ENCODE assay signal across 25 cellular contexts in the genomic region with DNA sequence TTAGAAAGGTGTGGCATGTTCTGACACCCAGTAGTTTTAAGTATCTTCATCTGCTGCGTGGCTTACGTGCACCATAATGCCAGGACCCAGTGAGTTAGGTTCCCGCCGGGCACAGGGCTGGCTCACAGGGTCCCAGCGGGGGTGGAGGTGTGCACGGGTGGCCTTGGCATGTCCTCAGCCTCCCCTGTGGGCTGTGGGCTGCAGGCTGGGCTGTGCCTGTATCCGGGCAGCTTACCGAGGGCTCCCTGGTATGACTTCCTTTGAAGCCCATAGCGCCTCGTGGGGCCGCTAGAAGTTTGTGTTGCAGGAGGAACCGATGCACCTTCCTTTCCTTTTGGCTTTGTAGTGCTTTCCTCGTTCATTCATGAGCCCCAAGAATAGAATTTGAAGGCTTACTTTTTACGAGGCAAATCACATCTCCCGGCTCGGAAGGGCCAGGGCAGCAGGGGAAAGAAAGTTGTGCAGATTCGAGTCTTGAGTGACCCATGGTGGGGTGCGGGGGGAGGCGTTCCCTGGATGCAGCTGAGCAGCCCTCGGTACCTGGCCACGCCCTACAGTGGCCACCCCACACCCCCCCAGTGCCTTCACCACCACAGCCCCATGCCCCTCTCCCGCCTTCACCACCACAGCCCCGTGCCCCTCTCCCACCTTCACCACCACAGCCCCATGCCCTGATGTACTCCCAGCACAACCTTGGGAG.
"Had no signal": no experiment of that assay in that cellular context is flagged by ENCODE, and none has a peak within 500 bp of the region (broad histone marks: within the 10 kb centered on the region; RNA-seq: fewer than 3 reads in every experiment).

No MANE protein-coding gene starts in this region.

- H3K27ac Mint-ChIP-seq: activated CD4-positive, alpha-beta memory T cell treated with anti-CD3 and anti-CD28 coated beads for 36 hours; activated naive CD4-positive, alpha-beta T cell treated with anti-CD3 and anti-CD28 coated beads, Interleukin-2, amount 50 U/mL, for 24 hours; activated T-cell treated with anti-CD3 and anti-CD28 coated beads, Interleukin-2, amount 50 U/mL, for 72 hours; immature natural killer cell; nephron; stimulated activated naive CD8-positive, alpha-beta T cell treated with anti-CD3 and anti-CD28 coated beads, Interleukin-15, amount 100 ng/mL, for 72 hours had no signal

- H3K4me2 ChIP-seq: hepatocyte had no signal

- FAIRE-seq: endothelial cell of umbilical vein, frontal cortex had no signal

- H2AFZ ChIP-seq: hepatocyte, parathyroid adenoma had no signal

- H3K36me3 Mint-ChIP-seq: activated CD4-positive, alpha-beta memory T cell treated with anti-CD3 and anti-CD28 coated beads for 36 hours; brain; immature natural killer cell had no signal

- H3K4me3 ChIP-seq: hepatocyte, tibial nerve, uterus had no signal

- H3K27ac ChIP-seq: hepatocyte, parathyroid adenoma, tibial nerve, uterus had no signal

- H3K27me3 Mint-ChIP-seq: brain; stimulated activated naive CD8-positive, alpha-beta T cell treated with anti-CD3 and anti-CD28 coated beads, Interleukin-15, amount 100 ng/mL, for 72 hours had no signal

- DNase-seq: activated CD4-positive, alpha-beta memory T cell treated with anti-CD3 and anti-CD28 coated beads for 36 hours; activated CD4-positive, alpha-beta T cell treated with anti-CD3 and anti-CD28 coated beads for 48 hours; activated gamma-delta T cell treated with Interleukin-2 at 50 U/mL for 16 hours; activated T-cell treated with anti-CD3 and anti-CD28 coated beads, Interleukin-2, amount 50 U/mL, for 72 hours; caudate nucleus; dermis blood vessel endothelial cell; effector memory CD4-positive, alpha-beta T cell; glutamatergic neuron; immature natural killer cell; mammary epithelial cell; midbrain; stimulated activated CD4-positive, alpha-beta T cell treated with anti-CD3 and anti-CD28 coated beads, Interleukin-4, amount 100 ng/mL, for 24 hours; stimulated activated naive CD8-positive, alpha-beta T cell treated with anti-CD3 and anti-CD28 coated beads, Interleukin-15, amount 100 ng/mL, for 72 hours; T-helper 9 cell; uterus had no signal

- H3K79me2 ChIP-seq: hepatocyte, parathyroid adenoma had no signal

- H3K9ac ChIP-seq: parathyroid adenoma had no signal

- H3K9me3 Mint-ChIP-seq: activated CD4-positive, alpha-beta memory T cell treated with anti-CD3 and anti-CD28 coated beads for 36 hours; activated naive CD4-positive, alpha-beta T cell treated with anti-CD3 and anti-CD28 coated beads, Interleukin-2, amount 50 U/mL, for 24 hours; activated T-cell treated with anti-CD3 and anti-CD28 coated beads, Interleukin-2, amount 50 U/mL, for 72 hours; brain; immature natural killer cell; nephron had no signal

- H3K9me3 ChIP-seq: tibial nerve, uterus had no signal

- H3K4me1 Mint-ChIP-seq: activated naive CD4-positive, alpha-beta T cell treated with anti-CD3 and anti-CD28 coated beads, Interleukin-2, amount 50 U/mL, for 24 hours; immature natural killer cell; stimulated activated naive CD8-positive, alpha-beta T cell treated with anti-CD3 and anti-CD28 coated beads, Interleukin-15, amount 100 ng/mL, for 72 hours had no signal

- ATAC-seq: activated T-cell treated with anti-CD3 and anti-CD28 coated beads, Interleukin-2, amount 50 U/mL, for 72 hours; esophagus mucosa; left lobe of liver; stimulated activated naive CD8-positive, alpha-beta T cell treated with anti-CD3 and anti-CD28 coated beads, Interleukin-15, amount 100 ng/mL, for 72 hours had no signal

- H3K36me3 ChIP-seq: tibial nerve, uterus had no signal

- H3K4me3 Mint-ChIP-seq: activated CD4-positive, alpha-beta memory T cell treated with anti-CD3 and anti-CD28 coated beads for 36 hours; activated naive CD4-positive, alpha-beta T cell treated with anti-CD3 and anti-CD28 coated beads, Interleukin-2, amount 50 U/mL, for 24 hours; activated T-cell treated with anti-CD3 and anti-CD28 coated beads, Interleukin-2, amount 50 U/mL, for 72 hours; brain; immature natural killer cell; nephron; stimulated activated naive CD8-positive, alpha-beta T cell treated with anti-CD3 and anti-CD28 coated beads, Interleukin-15, amount 100 ng/mL, for 72 hours had no signal

- H3K4me1 ChIP-seq: parathyroid adenoma, tibial nerve, uterus had no signal

- H3K27me3 ChIP-seq: hepatocyte, tibial nerve, uterus had no signal
